Comparison of ENCODE assay signal across 28 cellular contexts in genomic region chr16:15752717-15753488, GRCh38.
"Had no signal": no experiment of that assay in that cellular context is flagged by ENCODE, and none has a peak within 500 bp of the region (broad histone marks: within the 10 kb centered on the region; RNA-seq: fewer than 3 reads in every experiment).

No MANE protein-coding gene starts in this region.

- FAIRE-seq: astrocyte, small intestine, TTC549 had no signal

- H3K9me3 ChIP-seq: left ventricle myocardium inferior, mucosa of descending colon, suprapubic skin, transverse colon had no signal

- H3K4me1 ChIP-seq: foreskin keratinocyte, left ventricle myocardium inferior, suprapubic skin, transverse colon had no signal

- H3K4me3 ChIP-seq: coronary artery, left ventricle myocardium inferior, mucosa of descending colon, suprapubic skin, transverse colon had no signal

- ATAC-seq: effector memory CD8-positive, alpha-beta T cell; foreskin keratinocyte; mucosa of descending colon; sciatic nerve; stimulated activated memory B cell treated with anti-CD40 and anti-IgM and Interleukin-4, amounts not matched to agents 10 μg/mL and 1 μg/mL and 100 μg/mL, for 72 hours; stimulated activated naive CD8-positive, alpha-beta T cell treated with anti-CD3 and anti-CD28 coated beads, Interleukin-15, amount 100 ng/mL, for 72 hours had no signal

- H3K27ac ChIP-seq: brain microvascular endothelial cell, foreskin keratinocyte, left ventricle myocardium inferior, suprapubic skin had no signal

- H3K27me3 ChIP-seq: brain microvascular endothelial cell, foreskin keratinocyte, transverse colon had no signal

- H3K36me3 ChIP-seq: brain microvascular endothelial cell had no signal

- DNase-seq: activated CD4-positive, alpha-beta memory T cell treated with anti-CD3 and anti-CD28 coated beads for 36 hours; activated CD4-positive, alpha-beta T cell treated with anti-CD3 and anti-CD28 coated beads, Interleukin-2, amount 10 ng/mL, durations not matched to agents 24 days and 14 days; activated CD4-positive, CD25-positive, alpha-beta regulatory T cell treated with anti-CD3 and anti-CD28 coated beads, Interleukin-2, amount 50 U/mL, for 72 hours; activated CD8-positive, alpha-beta memory T cell treated with anti-CD3 and anti-CD28 coated beads, Interleukin-2, amount 50 U/mL, for 4 hours; activated gamma-delta T cell; activated naive CD4-positive, alpha-beta T cell treated with anti-CD3 and anti-CD28 coated beads, Interleukin-2, amount 10 ng/mL, durations not matched to agents 7 days and 5 days; activated naive CD8-positive, alpha-beta T cell treated with anti-CD3 and anti-CD28 coated beads, Interleukin-2, amount 10 ng/mL, durations not matched to agents 7 days and 5 days; activated T-cell treated with anti-CD3 and anti-CD28 coated beads, Interleukin-2, amount 50 U/mL, for 1 hour; brain microvascular endothelial cell; effector memory CD8-positive, alpha-beta T cell; erythroblast; foreskin keratinocyte; left ventricle myocardium inferior; mucosa of descending colon; retina; small intestine; stimulated activated CD4-positive, alpha-beta T cell treated with anti-CD3 and anti-CD28 coated beads, Interleukin-1b, Interleukin-23, amount 100 ng/mL, for 48 hours; stimulated activated CD4-positive, alpha-beta T cell treated with anti-CD3 and anti-CD28 coated beads, Interleukin-4, amount 100 ng/mL, for 4 hours; stimulated activated CD8-positive, alpha-beta memory T cell treated with anti-CD3 and anti-CD28 coated beads, Interleukin-4, amount 100 ng/mL, for 48 hours; stimulated activated naive CD8-positive, alpha-beta T cell treated with anti-CD3 and anti-CD28 coated beads, Interleukin-15, amount 100 ng/mL, for 72 hours; T-helper 9 cell; transverse colon had no signal
